ENCODE assay signal across 9 cellular contexts in the genomic region with DNA sequence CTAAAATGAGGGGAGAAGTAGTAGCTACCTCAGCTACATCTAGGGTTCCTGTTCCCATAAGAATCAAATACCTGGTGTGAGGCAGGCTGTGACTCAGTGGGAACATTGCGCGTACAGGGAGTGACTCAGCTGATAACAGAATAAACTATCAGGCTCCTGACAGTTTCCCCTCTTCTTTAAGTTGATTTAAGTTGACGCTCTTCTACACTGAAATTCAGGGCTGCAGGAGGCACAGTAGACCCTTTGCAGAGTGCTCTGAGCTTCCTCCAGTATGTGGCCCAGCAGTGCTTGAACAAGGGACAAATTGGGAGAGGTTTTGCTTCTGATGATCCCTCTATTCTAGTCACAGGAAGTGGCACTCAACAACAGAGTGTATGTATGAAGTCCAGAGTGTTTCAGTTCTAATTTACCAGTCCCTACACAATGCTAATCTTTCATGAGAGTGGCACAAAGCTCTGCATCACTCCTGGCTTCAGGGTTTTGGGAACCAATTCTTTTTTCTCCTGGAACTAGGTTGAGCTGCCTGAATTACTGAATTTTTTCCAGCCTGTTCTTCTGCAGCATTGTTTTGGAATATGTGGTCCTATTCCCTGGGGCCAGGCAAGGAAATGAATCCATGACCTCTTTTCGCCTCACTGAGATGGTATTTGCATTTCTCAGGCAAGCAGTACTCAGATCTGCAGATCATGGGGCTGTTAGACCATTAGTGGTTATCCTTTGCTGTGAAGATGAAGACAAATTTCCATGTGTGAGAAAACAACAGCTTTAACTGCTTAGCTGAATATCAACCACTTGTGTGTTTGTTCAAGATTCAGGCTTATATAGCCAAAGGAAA. TPM values are rescaled to one million over a fixed set of nuclear protein-coding genes. Genes with fewer than 3 reads are reported as not detected.
DNase-seq lines count a peak whose midpoint lies in the region; ATAC-seq and TF ChIP-seq lines count a peak whose summit lies in the region.
"Had no signal": no experiment of that assay in that cellular context is flagged by ENCODE, and none has a peak within 500 bp of the region (broad histone marks: within the 10 kb centered on the region; RNA-seq: fewer than 3 reads in every experiment).

No MANE protein-coding gene starts in this region.

- POLR2A ChIA-PET in T-cell (lab: Charles Lee): interaction anchor here in 1 of 2 donors (0.6 kb wide), 1 partner anchor 30 kb away, joined by 5 read pairs; no protein-coding TSS in a partner anchor
- POLR2A ChIA-PET in CD8-positive, alpha-beta T cell (lab: Charles Lee): interaction anchor here (0.7 to 1.6 kb wide), 8 partner anchors 21 to 60 kb away, joined by 3 to 5 read pairs (median 3); no protein-coding TSS in a partner anchor

- H3K27ac ChIP-seq in foreskin keratinocyte (peak overlapping the region; percentile 70), psoas muscle (no peak overlapping the region)
- no peak overlapping the region for H3K27ac ChIP-seq in CD8-positive, alpha-beta T cell (ENCODE audit: low read depth, low read length)

- CTCF ChIA-PET in T-cell (lab: Charles Lee): interaction anchor here (0.6 to 4.0 kb wide), 34 partner anchors 15 to 623 kb away, joined by 3 to 28 read pairs (median 4); a partner anchor contains a TSS
- CTCF ChIA-PET in CD8-positive, alpha-beta T cell (lab: Charles Lee): interaction anchor here (0.6 to 8.4 kb wide), 42 partner anchors 7 to 690 kb away, joined by 3 to 226 read pairs (median 5); a partner anchor contains a TSS

- H3K27me3 Mint-ChIP-seq in T-cell: no peaks in the 10 kb centered on the region
- no peaks in the 10 kb centered on the region for H3K27me3 Mint-ChIP-seq in CD8-positive, alpha-beta T cell (ENCODE audit: low read depth)

- H3K27ac Mint-ChIP-seq in T-cell: peak overlapping the region; percentile 62 to 63
- H3K27ac Mint-ChIP-seq in CD8-positive, alpha-beta T cell: no peak overlapping the region

- ATAC-seq in Right ventricle myocardium inferior (peak; percentile 49), T-cell (replicated peaks in 1 of 4) (no peak), foreskin keratinocyte (peak; percentile 89), psoas muscle (no peak), HG02763 (IDR thresholded peaks at IDR 0.05; ENCODE audit: unreplicated experiment) (no peak)
- ATAC-seq in CD8-positive, alpha-beta T cell: no peak

- DNase-seq in Right ventricle myocardium inferior (ENCODE audit: missing footprints): no peak
- DNase-seq in cardiac septum (ENCODE audit: low spot score): no peak
- no peak for DNase-seq in T-cell
- peak; percentile 61 to 85 for DNase-seq in foreskin keratinocyte
- peak; percentile 49 for DNase-seq in superior temporal gyrus (ENCODE audit: extremely low spot score)
- DNase-seq in psoas muscle: no peak
- DNase-seq in CD8-positive, alpha-beta T cell: no peak

- intact Hi-C loops in Right ventricle myocardium inferior (cut with DNase I): loop anchor here (1.0 to 5.0 kb wide), 2 partner anchors 55 to 99 kb away; a partner anchor contains a TSS
- intact Hi-C loops in cardiac septum (cut with DNase I): loop anchor here (5.0 to 10.0 kb wide), 4 partner anchors 61 to 689 kb away; no protein-coding TSS in a partner anchor
- intact Hi-C loops in psoas muscle (cut with DNase I): loop anchor here (5.0 kb wide), 3 partner anchors 54 to 99 kb away; a partner anchor contains a TSS
- intact Hi-C loops in CD8-positive, alpha-beta T cell (cut with DNase I, micrococcal nuclease): loop anchor here (2.0 to 5.0 kb wide), 2 partner anchors 50 to 209 kb away; no protein-coding TSS in a partner anchor

- H3K4me1 Mint-ChIP-seq in T-cell: peaks cover 53 to 58% (median 54%) of the 10 kb centered on the region in 3 donors
- H3K4me1 Mint-ChIP-seq in CD8-positive, alpha-beta T cell (ENCODE audit: low read depth): peaks cover 48% of the 10 kb centered on the region

- WGBS in psoas muscle, 3 donors: 80 to 85% (median 81%) methylated on average over 4 of the region's 4 CpGs

- no peaks in the 10 kb centered on the region for H3K36me3 ChIP-seq in psoas muscle (ENCODE audit: insufficient read depth in 1 of 2, low read depth in 1 of 2)
- H3K36me3 ChIP-seq in CD8-positive, alpha-beta T cell (ENCODE audit: insufficient read depth, low read length): no peaks in the 10 kb centered on the region

- no peaks in the 10 kb centered on the region for H3K36me3 Mint-ChIP-seq in T-cell
- H3K36me3 Mint-ChIP-seq in CD8-positive, alpha-beta T cell: no peaks in the 10 kb centered on the region

- H3K4me3 Mint-ChIP-seq in T-cell: no peak overlapping the region
- H3K4me3 Mint-ChIP-seq in CD8-positive, alpha-beta T cell: no peak overlapping the region

- no peak for TF ChIP-seq CTCF in foreskin keratinocyte (conservative IDR thresholded peaks at IDR 0.05)
- TF ChIP-seq CTCF in psoas muscle (IDR thresholded peaks at IDR 0.05): no peak
- TF ChIP-seq CTCF in CD8-positive, alpha-beta T cell (IDR thresholded peaks at IDR 0.05): no peak

- H3K4me3 ChIP-seq in psoas muscle: no peak overlapping the region
- H3K4me3 ChIP-seq in CD8-positive, alpha-beta T cell (ENCODE audit: low read depth, low read length): no peak overlapping the region
- H3K4me3 ChIP-seq: lung had no signal

- H3K9me3 ChIP-seq in psoas muscle: no peaks in the 10 kb centered on the region
- H3K9me3 ChIP-seq in CD8-positive, alpha-beta T cell (ENCODE audit: low read length): no peaks in the 10 kb centered on the region

- H3K4me1 ChIP-seq in foreskin keratinocyte: peaks cover 34% of the 10 kb centered on the region
- H3K4me1 ChIP-seq in psoas muscle: peaks cover 23% of the 10 kb centered on the region
- peaks cover 16% of the 10 kb centered on the region for H3K4me1 ChIP-seq in CD8-positive, alpha-beta T cell (ENCODE audit: insufficient read depth, low read length)

- no peaks in the 10 kb centered on the region for H3K9me3 Mint-ChIP-seq in T-cell
- H3K9me3 Mint-ChIP-seq in CD8-positive, alpha-beta T cell: no peaks in the 10 kb centered on the region

- no peaks in the 10 kb centered on the region for H3K27me3 ChIP-seq in foreskin keratinocyte
- H3K27me3 ChIP-seq in psoas muscle (ENCODE audit: insufficient read depth in 3 of 3, low read length in 2 of 3): no peaks in the 10 kb centered on the region
- H3K27me3 ChIP-seq in CD8-positive, alpha-beta T cell (ENCODE audit: insufficient read depth, low read length): no peaks in the 10 kb centered on the region

RNA-seq across cellular contexts. Expression of a gene that starts 25.5 kb away (rescaled TPM):
- total RNA-seq in Right ventricle myocardium inferior (0.24 TPM), cardiac septum (0.32 TPM), T-cell (10 to 100 TPM; 23.2 to 67.2 (median 51.9) TPM), foreskin keratinocyte (not detected in 2 replicates), psoas muscle (under 1 TPM in 2 of 4 donors, not detected in 2; 0.13 to 0.27 TPM)
- polyA plus RNA-seq in foreskin keratinocyte (not detected in 2 replicates), psoas muscle (under 1 TPM in 2 of 3 donors, not detected in 1; 0.05 to 0.10 TPM)
- 10 to 100 TPM; 11.5 to 13.4 TPM for total RNA-seq in CD8-positive, alpha-beta T cell

RNA-seq across cellular contexts. Expression of a gene that starts 49.8 kb away (rescaled TPM):
- total RNA-seq in Right ventricle myocardium inferior (3.9 TPM), cardiac septum (1.6 TPM), T-cell (under 1 TPM; 0.30 to 0.73 (median 0.58) TPM), foreskin keratinocyte (not detected in 2 replicates), psoas muscle (1 to 10 TPM; 1.2 to 1.9 (median 1.7) TPM)
- polyA plus RNA-seq in foreskin keratinocyte (not detected in 2 replicates), psoas muscle (1 to 10 TPM in 1 of 3 donors, under 1 TPM in 2; 0.55 to 1.2 (median 0.96) TPM)
- total RNA-seq in CD8-positive, alpha-beta T cell: 1 to 10 TPM in 1 of 2 experiments, under 1 TPM in 1; 0.47 to 1.3 TPM

Comparison
In these comparisons a context has a peak if more than half of its experiments do, and no peak if none do; other contexts are left out.
1. ATAC-seq: peak in Right ventricle myocardium inferior (single experiment) and foreskin keratinocyte (single experiment); none in T-cell (0 of 4), psoas muscle (0 of 4), HG02763 (single experiment) and CD8-positive, alpha-beta T cell (single experiment).
2. DNase-seq: peak in foreskin keratinocyte (2 of 2) and superior temporal gyrus (single experiment); none in Right ventricle myocardium inferior (single experiment), cardiac septum (single experiment), T-cell (0 of 34), psoas muscle (0 of 2) and CD8-positive, alpha-beta T cell (0 of 7).